In genomic region chr14:74947353-74948227, GRCh38 we compare ENCODE assay signal across 1 cellular context.
A peak's percentile ranks its signal among the peaks of the same experiment; 100 is the strongest.
TF ChIP-seq lines count a peak whose summit lies in the region.

No MANE protein-coding gene starts in this region.

TF ChIP-seq in K562, 482 proteins besides CTCF, POLR2A, EP300 and RAD21:
- TF ChIP-seq SMC3 (conservative IDR thresholded peaks at IDR 0.05; ENCODE audit: insufficient read depth, low read depth, low read length), result no peak
- TF ChIP-seq BCOR (IDR thresholded peaks at IDR 0.05), result peak; percentile 55; the same call in 1 of the 2 replicates
- TF ChIP-seq ADNP (tag; IDR thresholded peaks at IDR 0.05), result peak; percentile 45; the same call in 1 of the 2 replicates
- no peak for TF ChIP-seq ELK3 (CRISPR knock-in tag; IDR thresholded peaks at IDR 0.05)
- TF ChIP-seq RBM25 (IDR thresholded peaks at IDR 0.05; ENCODE audit: low read depth, low read length, severe bottlenecking), result peak; percentile 38
- 0 out of 4 replicates have a peak, but pooled peaks of 1 of the 2 experiments have one; percentile 10 for TF ChIP-seq RCOR1 (IDR thresholded peaks at IDR 0.05; ENCODE audit: borderline replicate concordance in 1 of 2, low read depth in 2 of 2, low read length in 2 of 2)
